ENCODE assay signal across 15 cellular contexts in the genomic region with DNA sequence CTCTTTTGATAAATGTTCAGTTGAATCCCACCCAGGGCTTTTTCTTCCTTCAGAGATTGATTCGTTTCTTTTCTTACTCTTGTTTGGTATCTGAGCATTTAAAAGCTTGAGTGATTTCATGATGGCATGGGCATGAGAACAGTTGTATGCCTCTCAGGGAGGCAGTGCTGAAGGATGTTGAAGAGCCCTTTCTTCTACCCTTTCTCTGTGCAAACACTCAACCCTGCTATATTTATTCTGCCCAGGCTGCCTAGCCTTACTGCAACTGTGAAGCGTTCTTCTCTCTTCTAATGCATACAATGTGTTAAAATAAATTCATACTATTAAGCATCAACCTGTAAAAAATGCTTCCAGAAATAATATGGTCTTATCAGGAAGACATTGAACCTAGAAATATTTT.
"Had no signal": no experiment of that assay in that cellular context is flagged by ENCODE, and none has a peak within 500 bp of the region (broad histone marks: within the 10 kb centered on the region; RNA-seq: fewer than 3 reads in every experiment).

No MANE protein-coding gene starts in this region.

- H3K27me3 ChIP-seq: heart left ventricle, stomach, transverse colon had no signal

- H3K9me3 ChIP-seq: thoracic aorta had no signal

- H3K4me1 ChIP-seq: heart left ventricle, stomach, transverse colon had no signal

- H3K4me3 ChIP-seq: heart left ventricle, stomach, thoracic aorta, transverse colon had no signal

- DNase-seq: cortex of kidney; effector memory CD4-positive, alpha-beta T cell; heart left ventricle; hippocampal formation; left colon; mesendoderm; naive B cell; small intestine; stimulated activated CD4-positive, alpha-beta T cell treated with anti-CD3 and anti-CD28 coated beads, Interleukin-12 subunit alpha, Interleukin-12 subunit beta, amount 100 ng/mL, for 4 hours; stimulated activated naive CD4-positive, alpha-beta T cell; stomach; substantia nigra; transverse colon had no signal

- H3K27ac ChIP-seq: heart left ventricle, stomach, thoracic aorta, transverse colon had no signal

- H3K36me3 ChIP-seq: heart left ventricle, stomach, thoracic aorta, transverse colon had no signal

- ATAC-seq: esophagus mucosa, heart left ventricle, left colon had no signal
